In genomic region chr3:11522953-11523792, GRCh38 we compare ENCODE assay signal across 1 cellular context.
TF ChIP-seq lines count a peak whose summit lies in the region.

No MANE protein-coding gene starts in this region.

TF ChIP-seq in IMR-90, 13 proteins besides CTCF, POLR2A, EP300 and RAD21:
- TF ChIP-seq SMC3 (IDR thresholded peaks at IDR 0.05; ENCODE audit: low read depth, low read length) (no peak), BHLHE40 (IDR thresholded peaks at IDR 0.05; ENCODE audit: low read depth, low read length) (no peak), FOS (IDR thresholded peaks at IDR 0.05; ENCODE audit: low read depth, low read length) (no peak), RCOR1 (IDR thresholded peaks at IDR 0.05; ENCODE audit: insufficient replicate concordance, low read length) (no peak), CHD1 (IDR thresholded peaks at IDR 0.05; ENCODE audit: low read depth, low read length) (no peak), MAZ (IDR thresholded peaks at IDR 0.05; ENCODE audit: borderline replicate concordance, low read depth, low read length) (no peak), CEBPB (IDR thresholded peaks at IDR 0.05; ENCODE audit: low read depth, low read length) (no peak), NFE2L2 (IDR thresholded peaks at IDR 0.05; ENCODE audit: low read depth, low read length) (no peak), MAFK (IDR thresholded peaks at IDR 0.05; ENCODE audit: low read depth, low read length) (no peak), RFX5 (IDR thresholded peaks at IDR 0.05; ENCODE audit: low read depth, low read length) (no peak), MXI1 (IDR thresholded peaks at IDR 0.05; ENCODE audit: borderline replicate concordance, low read depth, low read length) (no peak)
- TF ChIP-seq, protein P1, sequence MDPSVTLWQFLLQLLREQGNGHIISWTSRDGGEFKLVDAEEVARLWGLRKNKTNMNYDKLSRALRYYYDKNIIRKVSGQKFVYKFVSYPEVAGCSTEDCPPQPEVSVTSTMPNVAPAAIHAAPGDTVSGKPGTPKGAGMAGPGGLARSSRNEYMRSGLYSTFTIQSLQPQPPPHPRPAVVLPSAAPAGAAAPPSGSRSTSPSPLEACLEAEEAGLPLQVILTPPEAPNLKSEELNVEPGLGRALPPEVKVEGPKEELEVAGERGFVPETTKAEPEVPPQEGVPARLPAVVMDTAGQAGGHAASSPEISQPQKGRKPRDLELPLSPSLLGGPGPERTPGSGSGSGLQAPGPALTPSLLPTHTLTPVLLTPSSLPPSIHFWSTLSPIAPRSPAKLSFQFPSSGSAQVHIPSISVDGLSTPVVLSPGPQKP (IDR thresholded peaks at IDR 0.05; ENCODE audit: borderline replicate concordance, low read depth, low read length): no peak
- TF ChIP-seq, protein P2, sequence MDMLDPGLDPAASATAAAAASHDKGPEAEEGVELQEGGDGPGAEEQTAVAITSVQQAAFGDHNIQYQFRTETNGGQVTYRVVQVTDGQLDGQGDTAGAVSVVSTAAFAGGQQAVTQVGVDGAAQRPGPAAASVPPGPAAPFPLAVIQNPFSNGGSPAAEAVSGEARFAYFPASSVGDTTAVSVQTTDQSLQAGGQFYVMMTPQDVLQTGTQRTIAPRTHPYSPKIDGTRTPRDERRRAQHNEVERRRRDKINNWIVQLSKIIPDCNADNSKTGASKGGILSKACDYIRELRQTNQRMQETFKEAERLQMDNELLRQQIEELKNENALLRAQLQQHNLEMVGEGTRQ (IDR thresholded peaks at IDR 0.05; ENCODE audit: low read depth, low read length): no peak
